Comparison of ENCODE assay signal across 3 cellular contexts in the genomic region with DNA sequence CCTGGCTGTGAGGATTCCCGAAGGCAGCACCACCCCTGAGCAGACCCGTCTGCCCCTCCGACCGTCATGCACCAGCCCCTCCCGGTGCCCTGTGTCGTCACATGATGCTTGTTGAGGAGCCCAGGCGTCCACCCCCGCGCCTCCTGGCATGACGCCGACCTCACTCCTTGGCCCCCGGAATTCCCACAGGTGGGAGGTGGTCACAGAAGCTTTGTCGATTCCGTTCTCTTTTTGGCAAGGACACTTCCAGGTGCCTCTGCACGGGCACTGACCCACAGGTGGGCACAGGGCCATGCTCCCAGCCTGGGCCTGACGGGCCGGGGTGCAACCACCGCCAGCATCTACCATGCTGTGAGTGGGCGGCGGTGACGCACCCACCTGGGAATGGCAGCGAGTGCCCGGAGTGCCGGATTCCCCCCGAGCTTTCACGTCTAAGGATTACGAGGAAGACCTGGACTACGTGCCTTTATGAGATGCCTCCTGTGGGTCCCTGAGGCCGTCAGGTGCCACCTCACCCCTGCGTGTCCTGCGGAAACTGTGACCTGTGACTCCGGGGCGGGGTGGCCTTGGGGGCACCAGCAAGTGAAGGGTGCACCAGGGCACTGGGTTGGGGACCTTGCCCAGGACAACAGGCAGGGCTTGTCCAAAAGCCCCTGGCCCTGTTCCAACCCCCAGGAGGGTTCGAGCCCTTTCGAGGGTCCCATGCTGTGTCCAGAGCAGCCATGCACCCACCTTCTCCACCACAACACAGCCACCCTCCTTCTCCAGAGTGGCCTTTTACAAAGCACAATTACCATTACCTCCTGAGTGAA.
TF ChIP-seq lines count a peak whose summit lies in the region.

No MANE protein-coding gene starts in this region.

TF ChIP-seq in SK-N-SH, 30 proteins besides CTCF, POLR2A, EP300 and RAD21:
- TF ChIP-seq RXRA (IDR thresholded peaks at IDR 0.05; ENCODE audit: borderline replicate concordance, low read depth) (no peak), RFX5 (IDR thresholded peaks at IDR 0.05; ENCODE audit: low read length) (no peak), CHD2 (IDR thresholded peaks at IDR 0.05; ENCODE audit: low read length, partially characterized antibody) (no peak), MEF2A (IDR thresholded peaks at IDR 0.05; ENCODE audit: borderline replicate concordance, low read depth) (no peak), EZH2phosphoT487 (IDR thresholded peaks at IDR 0.05; ENCODE audit: borderline replicate concordance, low read depth) (no peak), SMC3 (IDR thresholded peaks at IDR 0.05; ENCODE audit: low read depth, low read length) (no peak), FOSL2 (IDR thresholded peaks at IDR 0.05; ENCODE audit: borderline replicate concordance, low read depth) (no peak), JUND (IDR thresholded peaks at IDR 0.05) (no peak), GATA2 (CRISPR knock-in tag; IDR thresholded peaks at IDR 0.05) (no peak)
- TF ChIP-seq, protein P1, sequence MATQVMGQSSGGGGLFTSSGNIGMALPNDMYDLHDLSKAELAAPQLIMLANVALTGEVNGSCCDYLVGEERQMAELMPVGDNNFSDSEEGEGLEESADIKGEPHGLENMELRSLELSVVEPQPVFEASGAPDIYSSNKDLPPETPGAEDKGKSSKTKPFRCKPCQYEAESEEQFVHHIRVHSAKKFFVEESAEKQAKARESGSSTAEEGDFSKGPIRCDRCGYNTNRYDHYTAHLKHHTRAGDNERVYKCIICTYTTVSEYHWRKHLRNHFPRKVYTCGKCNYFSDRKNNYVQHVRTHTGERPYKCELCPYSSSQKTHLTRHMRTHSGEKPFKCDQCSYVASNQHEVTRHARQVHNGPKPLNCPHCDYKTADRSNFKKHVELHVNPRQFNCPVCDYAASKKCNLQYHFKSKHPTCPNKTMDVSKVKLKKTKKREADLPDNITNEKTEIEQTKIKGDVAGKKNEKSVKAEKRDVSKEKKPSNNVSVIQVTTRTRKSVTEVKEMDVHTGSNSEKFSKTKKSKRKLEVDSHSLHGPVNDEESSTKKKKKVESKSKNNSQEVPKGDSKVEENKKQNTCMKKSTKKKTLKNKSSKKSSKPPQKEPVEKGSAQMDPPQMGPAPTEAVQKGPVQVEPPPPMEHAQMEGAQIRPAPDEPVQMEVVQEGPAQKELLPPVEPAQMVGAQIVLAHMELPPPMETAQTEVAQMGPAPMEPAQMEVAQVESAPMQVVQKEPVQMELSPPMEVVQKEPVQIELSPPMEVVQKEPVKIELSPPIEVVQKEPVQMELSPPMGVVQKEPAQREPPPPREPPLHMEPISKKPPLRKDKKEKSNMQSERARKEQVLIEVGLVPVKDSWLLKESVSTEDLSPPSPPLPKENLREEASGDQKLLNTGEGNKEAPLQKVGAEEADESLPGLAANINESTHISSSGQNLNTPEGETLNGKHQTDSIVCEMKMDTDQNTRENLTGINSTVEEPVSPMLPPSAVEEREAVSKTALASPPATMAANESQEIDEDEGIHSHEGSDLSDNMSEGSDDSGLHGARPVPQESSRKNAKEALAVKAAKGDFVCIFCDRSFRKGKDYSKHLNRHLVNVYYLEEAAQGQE (IDR thresholded peaks at IDR 0.05; ENCODE audit: low read depth, low read length) = no peak
- TF ChIP-seq, protein P2, sequence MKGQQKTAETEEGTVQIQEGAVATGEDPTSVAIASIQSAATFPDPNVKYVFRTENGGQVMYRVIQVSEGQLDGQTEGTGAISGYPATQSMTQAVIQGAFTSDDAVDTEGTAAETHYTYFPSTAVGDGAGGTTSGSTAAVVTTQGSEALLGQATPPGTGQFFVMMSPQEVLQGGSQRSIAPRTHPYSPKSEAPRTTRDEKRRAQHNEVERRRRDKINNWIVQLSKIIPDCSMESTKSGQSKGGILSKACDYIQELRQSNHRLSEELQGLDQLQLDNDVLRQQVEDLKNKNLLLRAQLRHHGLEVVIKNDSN (IDR thresholded peaks at IDR 0.05; ENCODE audit: borderline replicate concordance, low read depth) = no peak
- TF ChIP-seq, protein P3, sequence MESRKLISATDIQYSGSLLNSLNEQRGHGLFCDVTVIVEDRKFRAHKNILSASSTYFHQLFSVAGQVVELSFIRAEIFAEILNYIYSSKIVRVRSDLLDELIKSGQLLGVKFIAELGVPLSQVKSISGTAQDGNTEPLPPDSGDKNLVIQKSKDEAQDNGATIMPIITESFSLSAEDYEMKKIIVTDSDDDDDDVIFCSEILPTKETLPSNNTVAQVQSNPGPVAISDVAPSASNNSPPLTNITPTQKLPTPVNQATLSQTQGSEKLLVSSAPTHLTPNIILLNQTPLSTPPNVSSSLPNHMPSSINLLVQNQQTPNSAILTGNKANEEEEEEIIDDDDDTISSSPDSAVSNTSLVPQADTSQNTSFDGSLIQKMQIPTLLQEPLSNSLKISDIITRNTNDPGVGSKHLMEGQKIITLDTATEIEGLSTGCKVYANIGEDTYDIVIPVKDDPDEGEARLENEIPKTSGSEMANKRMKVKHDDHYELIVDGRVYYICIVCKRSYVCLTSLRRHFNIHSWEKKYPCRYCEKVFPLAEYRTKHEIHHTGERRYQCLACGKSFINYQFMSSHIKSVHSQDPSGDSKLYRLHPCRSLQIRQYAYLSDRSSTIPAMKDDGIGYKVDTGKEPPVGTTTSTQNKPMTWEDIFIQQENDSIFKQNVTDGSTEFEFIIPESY (IDR thresholded peaks at IDR 0.05; ENCODE audit: borderline replicate concordance, low read depth) = no peak

TF ChIP-seq in SK-N-SH treated with all-trans-retinoic acid at 6 μM for 48 hours, 23 proteins besides CTCF, POLR2A, EP300 and RAD21 (continues in another document):
- TF ChIP-seq CSDC2 (CRISPR knock-in tag; IDR thresholded peaks at IDR 0.05) (no peak), SNAI2 (CRISPR knock-in tag; IDR thresholded peaks at IDR 0.05) (no peak), TCF4 (CRISPR knock-in tag; IDR thresholded peaks at IDR 0.05; ENCODE audit: borderline replicate concordance) (no peak)
- TF ChIP-seq, protein P4, sequence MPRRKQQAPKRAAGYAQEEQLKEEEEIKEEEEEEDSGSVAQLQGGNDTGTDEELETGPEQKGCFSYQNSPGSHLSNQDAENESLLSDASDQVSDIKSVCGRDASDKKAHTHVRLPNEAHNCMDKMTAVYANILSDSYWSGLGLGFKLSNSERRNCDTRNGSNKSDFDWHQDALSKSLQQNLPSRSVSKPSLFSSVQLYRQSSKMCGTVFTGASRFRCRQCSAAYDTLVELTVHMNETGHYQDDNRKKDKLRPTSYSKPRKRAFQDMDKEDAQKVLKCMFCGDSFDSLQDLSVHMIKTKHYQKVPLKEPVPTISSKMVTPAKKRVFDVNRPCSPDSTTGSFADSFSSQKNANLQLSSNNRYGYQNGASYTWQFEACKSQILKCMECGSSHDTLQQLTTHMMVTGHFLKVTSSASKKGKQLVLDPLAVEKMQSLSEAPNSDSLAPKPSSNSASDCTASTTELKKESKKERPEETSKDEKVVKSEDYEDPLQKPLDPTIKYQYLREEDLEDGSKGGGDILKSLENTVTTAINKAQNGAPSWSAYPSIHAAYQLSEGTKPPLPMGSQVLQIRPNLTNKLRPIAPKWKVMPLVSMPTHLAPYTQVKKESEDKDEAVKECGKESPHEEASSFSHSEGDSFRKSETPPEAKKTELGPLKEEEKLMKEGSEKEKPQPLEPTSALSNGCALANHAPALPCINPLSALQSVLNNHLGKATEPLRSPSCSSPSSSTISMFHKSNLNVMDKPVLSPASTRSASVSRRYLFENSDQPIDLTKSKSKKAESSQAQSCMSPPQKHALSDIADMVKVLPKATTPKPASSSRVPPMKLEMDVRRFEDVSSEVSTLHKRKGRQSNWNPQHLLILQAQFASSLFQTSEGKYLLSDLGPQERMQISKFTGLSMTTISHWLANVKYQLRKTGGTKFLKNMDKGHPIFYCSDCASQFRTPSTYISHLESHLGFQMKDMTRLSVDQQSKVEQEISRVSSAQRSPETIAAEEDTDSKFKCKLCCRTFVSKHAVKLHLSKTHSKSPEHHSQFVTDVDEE (CRISPR knock-in tag; IDR thresholded peaks at IDR 0.05) = no peak
- TF ChIP-seq, protein P5, sequence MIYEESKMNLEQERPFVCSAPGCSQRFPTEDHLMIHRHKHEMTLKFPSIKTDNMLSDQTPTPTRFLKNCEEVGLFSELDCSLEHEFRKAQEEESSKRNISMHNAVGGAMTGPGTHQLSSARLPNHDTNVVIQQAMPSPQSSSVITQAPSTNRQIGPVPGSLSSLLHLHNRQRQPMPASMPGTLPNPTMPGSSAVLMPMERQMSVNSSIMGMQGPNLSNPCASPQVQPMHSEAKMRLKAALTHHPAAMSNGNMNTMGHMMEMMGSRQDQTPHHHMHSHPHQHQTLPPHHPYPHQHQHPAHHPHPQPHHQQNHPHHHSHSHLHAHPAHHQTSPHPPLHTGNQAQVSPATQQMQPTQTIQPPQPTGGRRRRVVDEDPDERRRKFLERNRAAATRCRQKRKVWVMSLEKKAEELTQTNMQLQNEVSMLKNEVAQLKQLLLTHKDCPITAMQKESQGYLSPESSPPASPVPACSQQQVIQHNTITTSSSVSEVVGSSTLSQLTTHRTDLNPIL (CRISPR knock-in tag; IDR thresholded peaks at IDR 0.05; ENCODE audit: low read depth) = no peak
- TF ChIP-seq, protein P6, sequence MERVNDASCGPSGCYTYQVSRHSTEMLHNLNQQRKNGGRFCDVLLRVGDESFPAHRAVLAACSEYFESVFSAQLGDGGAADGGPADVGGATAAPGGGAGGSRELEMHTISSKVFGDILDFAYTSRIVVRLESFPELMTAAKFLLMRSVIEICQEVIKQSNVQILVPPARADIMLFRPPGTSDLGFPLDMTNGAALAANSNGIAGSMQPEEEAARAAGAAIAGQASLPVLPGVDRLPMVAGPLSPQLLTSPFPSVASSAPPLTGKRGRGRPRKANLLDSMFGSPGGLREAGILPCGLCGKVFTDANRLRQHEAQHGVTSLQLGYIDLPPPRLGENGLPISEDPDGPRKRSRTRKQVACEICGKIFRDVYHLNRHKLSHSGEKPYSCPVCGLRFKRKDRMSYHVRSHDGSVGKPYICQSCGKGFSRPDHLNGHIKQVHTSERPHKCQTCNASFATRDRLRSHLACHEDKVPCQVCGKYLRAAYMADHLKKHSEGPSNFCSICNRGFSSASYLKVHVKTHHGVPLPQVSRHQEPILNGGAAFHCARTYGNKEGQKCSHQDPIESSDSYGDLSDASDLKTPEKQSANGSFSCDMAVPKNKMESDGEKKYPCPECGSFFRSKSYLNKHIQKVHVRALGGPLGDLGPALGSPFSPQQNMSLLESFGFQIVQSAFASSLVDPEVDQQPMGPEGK (CRISPR knock-in tag; IDR thresholded peaks at IDR 0.05; ENCODE audit: borderline replicate concordance) = no peak

TF ChIP-seq in K562, 482 proteins besides CTCF, POLR2A, EP300 and RAD21:
- TF ChIP-seq ZNF3 (CRISPR knock-in tag; IDR thresholded peaks at IDR 0.05) (no peak), E2F3 (CRISPR knock-in tag; IDR thresholded peaks at IDR 0.05) (no peak), CBX2 (IDR thresholded peaks at IDR 0.05; ENCODE audit: insufficient read depth, low read length, poor library complexity, severe bottlenecking) (no peak), NR2C2 (CRISPR knock-in tag; IDR thresholded peaks at IDR 0.05) (no peak), NR2C2 (tag; IDR thresholded peaks at IDR 0.05) (no peak), HMGN3 (IDR thresholded peaks at IDR 0.05; ENCODE audit: borderline replicate concordance, extremely low read depth, insufficient read length, low read depth, low read length) (peak; percentile 19)
- TF ChIP-seq, protein P7, sequence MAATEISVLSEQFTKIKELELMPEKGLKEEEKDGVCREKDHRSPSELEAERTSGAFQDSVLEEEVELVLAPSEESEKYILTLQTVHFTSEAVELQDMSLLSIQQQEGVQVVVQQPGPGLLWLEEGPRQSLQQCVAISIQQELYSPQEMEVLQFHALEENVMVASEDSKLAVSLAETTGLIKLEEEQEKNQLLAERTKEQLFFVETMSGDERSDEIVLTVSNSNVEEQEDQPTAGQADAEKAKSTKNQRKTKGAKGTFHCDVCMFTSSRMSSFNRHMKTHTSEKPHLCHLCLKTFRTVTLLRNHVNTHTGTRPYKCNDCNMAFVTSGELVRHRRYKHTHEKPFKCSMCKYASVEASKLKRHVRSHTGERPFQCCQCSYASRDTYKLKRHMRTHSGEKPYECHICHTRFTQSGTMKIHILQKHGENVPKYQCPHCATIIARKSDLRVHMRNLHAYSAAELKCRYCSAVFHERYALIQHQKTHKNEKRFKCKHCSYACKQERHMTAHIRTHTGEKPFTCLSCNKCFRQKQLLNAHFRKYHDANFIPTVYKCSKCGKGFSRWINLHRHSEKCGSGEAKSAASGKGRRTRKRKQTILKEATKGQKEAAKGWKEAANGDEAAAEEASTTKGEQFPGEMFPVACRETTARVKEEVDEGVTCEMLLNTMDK (IDR thresholded peaks at IDR 0.05; ENCODE audit: borderline replicate concordance, insufficient read depth, low read depth, low read length, poor library complexity, severe bottlenecking) = no peak
- TF ChIP-seq, protein P8, sequence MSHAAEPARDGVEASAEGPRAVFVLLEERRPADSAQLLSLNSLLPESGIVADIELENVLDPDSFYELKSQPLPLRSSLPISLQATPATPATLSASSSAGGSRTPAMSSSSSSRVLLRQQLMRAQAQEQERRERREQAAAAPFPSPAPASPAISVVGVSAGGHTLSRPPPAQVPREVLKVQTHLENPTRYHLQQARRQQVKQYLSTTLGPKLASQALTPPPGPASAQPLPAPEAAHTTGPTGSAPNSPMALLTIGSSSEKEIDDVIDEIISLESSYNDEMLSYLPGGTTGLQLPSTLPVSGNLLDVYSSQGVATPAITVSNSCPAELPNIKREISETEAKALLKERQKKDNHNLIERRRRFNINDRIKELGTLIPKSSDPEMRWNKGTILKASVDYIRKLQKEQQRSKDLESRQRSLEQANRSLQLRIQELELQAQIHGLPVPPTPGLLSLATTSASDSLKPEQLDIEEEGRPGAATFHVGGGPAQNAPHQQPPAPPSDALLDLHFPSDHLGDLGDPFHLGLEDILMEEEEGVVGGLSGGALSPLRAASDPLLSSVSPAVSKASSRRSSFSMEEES (CRISPR knock-in tag; IDR thresholded peaks at IDR 0.05) = no peak
- TF ChIP-seq, protein P9, sequence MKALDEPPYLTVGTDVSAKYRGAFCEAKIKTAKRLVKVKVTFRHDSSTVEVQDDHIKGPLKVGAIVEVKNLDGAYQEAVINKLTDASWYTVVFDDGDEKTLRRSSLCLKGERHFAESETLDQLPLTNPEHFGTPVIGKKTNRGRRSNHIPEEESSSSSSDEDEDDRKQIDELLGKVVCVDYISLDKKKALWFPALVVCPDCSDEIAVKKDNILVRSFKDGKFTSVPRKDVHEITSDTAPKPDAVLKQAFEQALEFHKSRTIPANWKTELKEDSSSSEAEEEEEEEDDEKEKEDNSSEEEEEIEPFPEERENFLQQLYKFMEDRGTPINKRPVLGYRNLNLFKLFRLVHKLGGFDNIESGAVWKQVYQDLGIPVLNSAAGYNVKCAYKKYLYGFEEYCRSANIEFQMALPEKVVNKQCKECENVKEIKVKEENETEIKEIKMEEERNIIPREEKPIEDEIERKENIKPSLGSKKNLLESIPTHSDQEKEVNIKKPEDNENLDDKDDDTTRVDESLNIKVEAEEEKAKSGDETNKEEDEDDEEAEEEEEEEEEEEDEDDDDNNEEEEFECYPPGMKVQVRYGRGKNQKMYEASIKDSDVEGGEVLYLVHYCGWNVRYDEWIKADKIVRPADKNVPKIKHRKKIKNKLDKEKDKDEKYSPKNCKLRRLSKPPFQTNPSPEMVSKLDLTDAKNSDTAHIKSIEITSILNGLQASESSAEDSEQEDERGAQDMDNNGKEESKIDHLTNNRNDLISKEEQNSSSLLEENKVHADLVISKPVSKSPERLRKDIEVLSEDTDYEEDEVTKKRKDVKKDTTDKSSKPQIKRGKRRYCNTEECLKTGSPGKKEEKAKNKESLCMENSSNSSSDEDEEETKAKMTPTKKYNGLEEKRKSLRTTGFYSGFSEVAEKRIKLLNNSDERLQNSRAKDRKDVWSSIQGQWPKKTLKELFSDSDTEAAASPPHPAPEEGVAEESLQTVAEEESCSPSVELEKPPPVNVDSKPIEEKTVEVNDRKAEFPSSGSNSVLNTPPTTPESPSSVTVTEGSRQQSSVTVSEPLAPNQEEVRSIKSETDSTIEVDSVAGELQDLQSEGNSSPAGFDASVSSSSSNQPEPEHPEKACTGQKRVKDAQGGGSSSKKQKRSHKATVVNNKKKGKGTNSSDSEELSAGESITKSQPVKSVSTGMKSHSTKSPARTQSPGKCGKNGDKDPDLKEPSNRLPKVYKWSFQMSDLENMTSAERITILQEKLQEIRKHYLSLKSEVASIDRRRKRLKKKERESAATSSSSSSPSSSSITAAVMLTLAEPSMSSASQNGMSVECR (CRISPR knock-in tag; IDR thresholded peaks at IDR 0.05) = no peak
TF ChIP-seq in K562: peak in this region for 1.
